ENCODE assay signal across 8 cellular contexts in genomic region chr7:8260871-8261707, GRCh38. TPM values are rescaled to one million over a fixed set of nuclear protein-coding genes. Genes with fewer than 3 reads are reported as not detected.
DNase-seq lines count a peak whose midpoint lies in the region; ATAC-seq and TF ChIP-seq lines count a peak whose summit lies in the region.

No MANE protein-coding gene starts in this region.

- peak; percentile 37 for ATAC-seq in HG03354 (IDR thresholded peaks at IDR 0.05; ENCODE audit: poor library complexity, severe bottlenecking, unreplicated experiment)
- peak; percentile 50 for ATAC-seq in sciatic nerve
- no peak for ATAC-seq in HG02973 (IDR thresholded peaks at IDR 0.05; ENCODE audit: unreplicated experiment)

- in situ Hi-C loops in brain microvascular endothelial cell (cut with HindIII; ENCODE audit: low pct_ligation_motif_present, low sequenced_read_pairs) = no loop called here

- DNase-seq in stimulated activated CD4-positive, alpha-beta T cell treated with anti-CD3 and anti-CD28 coated beads, Interleukin-12 subunit alpha, Interleukin-12 subunit beta, amount 100 ng/mL, for 4 hours = peak; percentile 2
- DNase-seq in stimulated activated CD4-positive, alpha-beta T cell treated with anti-CD3 and anti-CD28 coated beads, Interleukin-4, amount 100 ng/mL, for 24 hours = no peak
- DNase-seq in brain microvascular endothelial cell (peak; percentile 0), sciatic nerve (ENCODE audit: low spot score) (peak; percentile 67)

- H3K9ac ChIP-seq in OCI-LY3 (ENCODE audit: low read length) (no peak overlapping the region), iPS-18a (ENCODE audit: low read length) (peak overlapping the region; percentile 37)

- H3K79me2 ChIP-seq in OCI-LY3 (ENCODE audit: low read length) = no peaks in the 10 kb centered on the region

- H4K20me1 ChIP-seq in OCI-LY3 (ENCODE audit: insufficient read depth, low read length) = no peaks in the 10 kb centered on the region

- TF ChIP-seq CTCF in OCI-LY3 (IDR thresholded peaks at IDR 0.05; ENCODE audit: low read depth, low read length) (no peak), brain microvascular endothelial cell (IDR thresholded peaks at IDR 0.05; ENCODE audit: low read depth, low read length, missing control alignments) (no peak)

- intact Hi-C loops in sciatic nerve (cut with DNase I) = no loop called here

- peak overlapping the region; percentile 74 for H3K4me2 ChIP-seq in OCI-LY3 (ENCODE audit: low read length)

- H3K27me3 ChIP-seq in OCI-LY3 (ENCODE audit: low read depth, low read length) (peaks cover 21% of the 10 kb centered on the region), brain microvascular endothelial cell (replicated peaks) (no peaks in the 10 kb centered on the region), iPS-18a (ENCODE audit: control insufficient read depth, insufficient read depth, low read length) (peaks cover 27% of the 10 kb centered on the region)

- no peaks in the 10 kb centered on the region for H3K9me3 ChIP-seq in OCI-LY3 (ENCODE audit: insufficient read depth, low read length)
- H3K9me3 ChIP-seq in iPS-18a (ENCODE audit: control insufficient read depth, low read depth, low read length) = no peaks in the 10 kb centered on the region

- H3K4me1 ChIP-seq in OCI-LY3 (ENCODE audit: low read length) (peaks cover 5% of the 10 kb centered on the region), iPS-18a (ENCODE audit: control insufficient read depth, low read depth, low read length) (peaks cover 4% of the 10 kb centered on the region)

- H3K4me3 ChIP-seq in OCI-LY3 (ENCODE audit: low read length) (peak overlapping the region; percentile 90), brain microvascular endothelial cell (ENCODE audit: low read depth, low read length) (peak overlapping the region; percentile 68), iPS-18a (ENCODE audit: low read length) (peak overlapping the region; percentile 79)

- H3K36me3 ChIP-seq in OCI-LY3 (replicated peaks; ENCODE audit: low read depth, low read length) (no peaks in the 10 kb centered on the region), brain microvascular endothelial cell (replicated peaks) (no peaks in the 10 kb centered on the region), iPS-18a (ENCODE audit: control insufficient read depth, low read depth, low read length) (no peaks in the 10 kb centered on the region)

- H3K27ac ChIP-seq in OCI-LY3 (ENCODE audit: low read length) (no peak overlapping the region), brain microvascular endothelial cell (no peak overlapping the region), iPS-18a (ENCODE audit: low read length) (no peak overlapping the region)

- peak overlapping the region; percentile 93 for H2AFZ ChIP-seq in OCI-LY3 (ENCODE audit: low read depth, low read length)

RNA-seq across cellular contexts. Expression of gene ICA1, which starts 0.9 kb away (rescaled TPM):
- 27.0 TPM for total RNA-seq in sciatic nerve
